ENCODE assay signal across 21 cellular contexts in genomic region chr13:94609196-94609595, GRCh38. TPM values are rescaled to one million over a fixed set of nuclear protein-coding genes. Genes with fewer than 3 reads are reported as not detected.
DNase-seq lines count a peak whose midpoint lies in the region; ATAC-seq, FAIRE-seq and TF ChIP-seq lines count a peak whose summit lies in the region.
"Had no signal": no experiment of that assay in that cellular context is flagged by ENCODE, and none has a peak within 500 bp of the region (broad histone marks: within the 10 kb centered on the region; RNA-seq: fewer than 3 reads in every experiment).

No MANE protein-coding gene starts in this region.

- POLR2A ChIA-PET in HepG2 (lab: Yijun Ruan, JAX) = no interaction called here

- intact Hi-C loops in HepG2 (cut with micrococcal nuclease; ENCODE audit: unreplicated experiment) (no loop called here), dorsolateral prefrontal cortex (cut with DNase I) (no loop called here), Right ventricle myocardium superior (cut with DNase I) (no loop called here)

- H3K9me3 ChIP-seq in liver (ENCODE audit: control insufficient read depth in 4 of 4, low read length in 3 of 4) (no peaks in the 10 kb centered on the region), HepG2 (ENCODE audit: low read length) (no peaks in the 10 kb centered on the region)
- H3K9me3 ChIP-seq: Peyer's patch, SJCRH30 had no signal

- DNase-seq in HepG2 (ENCODE audit: low spot score) = no peak
- DNase-seq in dorsolateral prefrontal cortex = no peak
- peak; percentile 94 for DNase-seq in pons (ENCODE audit: low spot score)
- no peak for DNase-seq in GM19240 (ENCODE audit: insufficient read length, low spot score)
- no peak for DNase-seq in NCI-H1417 treated with DMSO at 0.1 percent for 48 hours (lab: John Stamatoyannopoulos, UW)
- no peak for DNase-seq in Right ventricle myocardium superior
- DNase-seq: CD4-positive, CD25-positive, alpha-beta regulatory T cell; DMS79; GM23248; H9; HFFc6; MM.1S; NCI-H1048; NCI-H1436; NCI-H1930; NCI-H226; NCI-H510A treated with DMSO at 0.1 percent for 48 hours; Peyer's patch; SJCRH30 had no signal

- no peak overlapping the region for H2AFZ ChIP-seq in HepG2 (ENCODE audit: low read length)
- H2AFZ ChIP-seq: GM23248 had no signal

- no TSS peak for BruUV-seq in HepG2 (replicated peaks; lab: Mats Ljungman, UMichigan)

- H4K20me1 ChIP-seq in HepG2 (ENCODE audit: insufficient read depth, low read length) = no peaks in the 10 kb centered on the region

- H3K4me3 ChIP-seq in liver (ENCODE audit: low read depth in 1 of 3, low read length in 3 of 3) (no peak overlapping the region), HepG2 (replicated peaks in 1 of 3; ENCODE audit: insufficient read depth in 1 of 3, low read depth in 2 of 3, low read length in 3 of 3) (no peak overlapping the region), dorsolateral prefrontal cortex (peak overlapping the region in 52 of 59 donors; percentile 6 to 54 (median 25))
- H3K4me3 ChIP-seq: GM23248, K562, Peyer's patch, SJCRH30 had no signal

- TF ChIP-seq CTCF in liver (IDR thresholded peaks at IDR 0.05; ENCODE audit: low read depth, low read length, missing input control) = no peak
- no peak for TF ChIP-seq CTCF in HepG2 (CRISPR knock-in tag; IDR thresholded peaks at IDR 0.05)
- peak in 3 of 56 donors; percentile 6 to 17 (median 9) for TF ChIP-seq CTCF in dorsolateral prefrontal cortex (IDR thresholded peaks at IDR 0.05 in 54 of 56, conservative IDR thresholded peaks at IDR 0.05 in 2 of 56; ENCODE audit: low read depth in 1 of 56, partially characterized antibody in 56 of 56)

- in situ Hi-C loops in HepG2 (cut with HindIII; ENCODE audit: extremely low pct_ligation_motif_present, low pct_unique_long_range_greater_than_20kb) = no loop called here

- no peak for ATAC-seq in HepG2
- ATAC-seq in Right ventricle myocardium superior (ENCODE audit: poor library complexity) = no peak
- ATAC-seq: K562 had no signal

- TF ChIP-seq RAD21 in liver (IDR thresholded peaks at IDR 0.05) = no peak
- TF ChIP-seq RAD21 in HepG2 (CRISPR knock-in tag; IDR thresholded peaks at IDR 0.05) = no peak

- no peak for FAIRE-seq in HepG2 (lab: Jason Lieb, UNC)
- FAIRE-seq: K562 had no signal

- no peak for TF ChIP-seq POLR2A in HepG2 (IDR thresholded peaks at IDR 0.05; ENCODE audit: insufficient read depth in 1 of 2, low read depth in 2 of 2, low read length in 2 of 2)

- TF ChIP-seq EP300 in HepG2 (IDR thresholded peaks at IDR 0.05; ENCODE audit: low read depth in 2 of 2, low read length in 2 of 2) (no peak), HepG2 (CRISPR knock-in tag; IDR thresholded peaks at IDR 0.05; ENCODE audit: borderline replicate concordance) (no peak)

- H3K9ac ChIP-seq in liver (ENCODE audit: low read depth in 1 of 2, low read length in 2 of 2) (peak overlapping the region; percentile 10 to 26), HepG2 (ENCODE audit: insufficient read depth, low read depth, low read length) (no peak overlapping the region)
- H3K9ac ChIP-seq: GM23248 had no signal

- H3K4me1 ChIP-seq in liver (ENCODE audit: control insufficient read depth in 4 of 4, insufficient read depth in 4 of 4, low read length in 3 of 4) (peaks cover 1 to 22% (median 9%) of the 10 kb centered on the region in 4 donors), HepG2 (ENCODE audit: insufficient read depth, low read length) (no peaks in the 10 kb centered on the region)
- H3K4me1 ChIP-seq: Peyer's patch, SJCRH30 had no signal

- H3K36me3 ChIP-seq in liver (ENCODE audit: control insufficient read depth in 4 of 4, insufficient read depth in 3 of 4, low read depth in 1 of 4, low read length in 3 of 4) (peaks cover 0 to 10% (median 2%) of the 10 kb centered on the region in 4 donors), HepG2 (replicated peaks in 1 of 2; ENCODE audit: control insufficient read depth in 1 of 2, insufficient read depth in 2 of 2, low read length in 2 of 2) (no peaks in the 10 kb centered on the region)

- no peaks in the 10 kb centered on the region for H3K79me2 ChIP-seq in HepG2 (ENCODE audit: insufficient read depth, low read length)

- H3K4me2 ChIP-seq in HepG2 (ENCODE audit: low read depth, low read length) = no peak overlapping the region

- WGBS in liver = 88% methylated on average over 2 of the region's 2 CpGs
- 93% methylated on average over 2 of the region's 2 CpGs for WGBS in HepG2 (ENCODE audit: low lambda C conversion rate)

- CTCF ChIA-PET in HepG2 (lab: Yijun Ruan, JAX; ENCODE audit: low intra/inter-chr PET ratio, low total read pairs) = no interaction called here

- H3K27me3 ChIP-seq in liver (ENCODE audit: control insufficient read depth in 4 of 4, insufficient read depth in 4 of 4, low read length in 3 of 4) = no peaks in the 10 kb centered on the region
- no peaks in the 10 kb centered on the region for H3K27me3 ChIP-seq in HepG2 (ENCODE audit: control insufficient read depth in 1 of 2, insufficient read depth in 2 of 2, low read length in 2 of 2)
- H3K27me3 ChIP-seq in dorsolateral prefrontal cortex = no peaks in the 10 kb centered on the region
- H3K27me3 ChIP-seq: Peyer's patch, SJCRH30 had no signal

- H3K27ac ChIP-seq in liver (ENCODE audit: low read depth in 1 of 2, low read length in 2 of 2) (peak overlapping the region; percentile 63 to 67), HepG2 (ENCODE audit: extremely low read length, insufficient read depth, low read length) (no peak overlapping the region), dorsolateral prefrontal cortex (peak overlapping the region in 50 of 59 donors; percentile 2 to 76 (median 44))
- H3K27ac ChIP-seq: GM23248, Peyer's patch, SJCRH30 had no signal

TF ChIP-seq in liver, 16 proteins besides CTCF, POLR2A, EP300 and RAD21 (continues in another document):
- no peak for TF ChIP-seq FOXA2 (IDR thresholded peaks at IDR 0.05)

TF ChIP-seq in HepG2, 621 proteins besides CTCF, POLR2A, EP300 and RAD21 (continues in another document):
- no peak for TF ChIP-seq PAWR (CRISPR knock-in tag; IDR thresholded peaks at IDR 0.05; ENCODE audit: borderline replicate concordance)
- TF ChIP-seq REXO4 (CRISPR knock-in tag; IDR thresholded peaks at IDR 0.05; ENCODE audit: borderline replicate concordance) = no peak

RNA-seq across cellular contexts. Expression of gene GPR180, which starts 7.5 kb away (rescaled TPM):
- 1 to 10 TPM; 3.5 to 8.3 TPM for total RNA-seq in liver
- 1 to 10 TPM; 2.1 to 2.2 TPM for polyA plus RNA-seq in liver
- not detected in 2 replicates for total RNA-seq in HepG2 (2016; rRNA removed; fragmentation: Illumina TruSeq; extraction: Trizol)
- total RNA-seq in HepG2 (2016; cell fraction: cytosol; rRNA removed; fragmentation: Illumina TruSeq; extraction: Trizol; ENCODE audit: low read depth) = not detected in 2 replicates
- total RNA-seq in HepG2 (2016; cell fraction: insoluble cytoplasmic fraction; rRNA removed; fragmentation: Illumina TruSeq; extraction: Trizol) = under 0.01 TPM in 1 of 2 replicates, not detected in the other
- 0.03 TPM in 2 replicates for total RNA-seq in HepG2 (2016; cell fraction: membrane; rRNA removed; fragmentation: Illumina TruSeq; extraction: Trizol)
- total RNA-seq in HepG2 (2016; cell fraction: nucleus; rRNA removed; fragmentation: Illumina TruSeq; extraction: Trizol) = not detected in 2 replicates
- not detected in 2 replicates for polyA plus RNA-seq in HepG2 (2011; rRNA removed)
- polyA plus RNA-seq in HepG2 (2011; cell fraction: cytosol; rRNA removed) = not detected in 2 replicates
- not detected in 2 replicates for polyA plus RNA-seq in HepG2 (2011; cell fraction: nucleus; rRNA removed)
- polyA plus RNA-seq in HepG2 (2012) = 0.01 TPM in 2 replicates
- polyA plus RNA-seq in HepG2 (2016; cell fraction: cytosol; fragmentation: Illumina TruSeq; extraction: Trizol; ENCODE audit: low read depth) = not detected in 2 replicates
- not detected in 2 replicates for polyA plus RNA-seq in HepG2 (2016; cell fraction: insoluble cytoplasmic fraction; fragmentation: Illumina TruSeq; extraction: Trizol; ENCODE audit: low read depth)
- polyA plus RNA-seq in HepG2 (2016; cell fraction: membrane; fragmentation: Illumina TruSeq; extraction: Trizol; ENCODE audit: low read depth) = not detected in 2 replicates
- polyA plus RNA-seq in HepG2 (2016; cell fraction: nucleus; fragmentation: Illumina TruSeq; extraction: Trizol; ENCODE audit: insufficient read depth, low read depth) = not detected in 2 replicates
- 4.1 TPM in 1 of 2 replicates, not detected in the other for polyA minus RNA-seq in HepG2 (2011; rRNA and poly(A)+ RNA removed; ENCODE audit: low replicate concordance)
- polyA minus RNA-seq in HepG2 (2011; cell fraction: cytosol; rRNA and poly(A)+ RNA removed) = not detected in 2 replicates
- under 0.01 TPM in 1 of 2 replicates, not detected in the other for polyA minus RNA-seq in HepG2 (2011; cell fraction: nucleus; rRNA and poly(A)+ RNA removed)
- 10 to 100 TPM in 95 of 120 experiments, 1 to 10 TPM in 25; 7.3 to 15.0 (median 11.3) TPM for total RNA-seq in dorsolateral prefrontal cortex
- total RNA-seq in Right ventricle myocardium superior = 5.5 TPM

RNA-seq across cellular contexts. Expression of gene TGDS, which starts 13.2 kb away (rescaled TPM):
- 10 to 100 TPM in 1 of 2 donors, 1 to 10 TPM in 1; 7.8 to 11.4 TPM for total RNA-seq in liver
- polyA plus RNA-seq in liver = 10 to 100 TPM in 1 of 2 donors, 1 to 10 TPM in 1; 5.7 to 11.1 TPM
- 17.9 and 25.0 TPM in 2 replicates for total RNA-seq in HepG2 (2016; rRNA removed; fragmentation: Illumina TruSeq; extraction: Trizol)
- 3.1 and 3.5 TPM in 2 replicates for total RNA-seq in HepG2 (2016; cell fraction: cytosol; rRNA removed; fragmentation: Illumina TruSeq; extraction: Trizol; ENCODE audit: low read depth)
- 18.9 and 24.5 TPM in 2 replicates for total RNA-seq in HepG2 (2016; cell fraction: insoluble cytoplasmic fraction; rRNA removed; fragmentation: Illumina TruSeq; extraction: Trizol)
- 9.0 and 9.3 TPM in 2 replicates for total RNA-seq in HepG2 (2016; cell fraction: membrane; rRNA removed; fragmentation: Illumina TruSeq; extraction: Trizol)
- 15.1 and 17.3 TPM in 2 replicates for total RNA-seq in HepG2 (2016; cell fraction: nucleus; rRNA removed; fragmentation: Illumina TruSeq; extraction: Trizol)
- 11.8 and 15.5 TPM in 2 replicates for polyA plus RNA-seq in HepG2 (2011; rRNA removed)
- 6.1 and 9.6 TPM in 2 replicates for polyA plus RNA-seq in HepG2 (2011; cell fraction: cytosol; rRNA removed)
- polyA plus RNA-seq in HepG2 (2011; cell fraction: nucleus; rRNA removed) = 5.9 and 6.6 TPM in 2 replicates
- polyA plus RNA-seq in HepG2 (2012) = 8.9 and 12.5 TPM in 2 replicates
- 1.9 and 2.0 TPM in 2 replicates for polyA plus RNA-seq in HepG2 (2016; cell fraction: cytosol; fragmentation: Illumina TruSeq; extraction: Trizol; ENCODE audit: low read depth)
- 21.1 and 21.3 TPM in 2 replicates for polyA plus RNA-seq in HepG2 (2016; cell fraction: insoluble cytoplasmic fraction; fragmentation: Illumina TruSeq; extraction: Trizol; ENCODE audit: low read depth)
- 5.1 and 5.5 TPM in 2 replicates for polyA plus RNA-seq in HepG2 (2016; cell fraction: membrane; fragmentation: Illumina TruSeq; extraction: Trizol; ENCODE audit: low read depth)
- 20.2 and 23.5 TPM in 2 replicates for polyA plus RNA-seq in HepG2 (2016; cell fraction: nucleus; fragmentation: Illumina TruSeq; extraction: Trizol; ENCODE audit: insufficient read depth, low read depth)
- polyA minus RNA-seq in HepG2 (2011; rRNA and poly(A)+ RNA removed; ENCODE audit: low replicate concordance) = 4.5 and 4.8 TPM in 2 replicates
- 7.3 and 8.0 TPM in 2 replicates for polyA minus RNA-seq in HepG2 (2011; cell fraction: cytosol; rRNA and poly(A)+ RNA removed)
- 19.0 and 21.1 TPM in 2 replicates for polyA minus RNA-seq in HepG2 (2011; cell fraction: nucleus; rRNA and poly(A)+ RNA removed)
- total RNA-seq in dorsolateral prefrontal cortex = 1 to 10 TPM; 2.8 to 9.4 (median 5.8) TPM
- 4.5 TPM for total RNA-seq in Right ventricle myocardium superior

Comparison
In these comparisons a context has a peak if more than half of its experiments do, and no peak if none do; other contexts are left out.
1. H3K4me3 ChIP-seq: peak in dorsolateral prefrontal cortex (52 of 59); none in liver (0 of 3) and HepG2 (0 of 3).